Comparison of ENCODE assay signal across 8 cellular contexts in genomic region chr16:75097941-75098897, GRCh38. TPM values are rescaled to one million over a fixed set of nuclear protein-coding genes. Genes with fewer than 3 reads are reported as not detected.
DNase-seq lines count a peak whose midpoint lies in the region; ATAC-seq, FAIRE-seq and TF ChIP-seq lines count a peak whose summit lies in the region.

No MANE protein-coding gene starts in this region.

- peak overlapping the region; percentile 4 for H3K4me3 Mint-ChIP-seq in activated CD4-positive, alpha-beta memory T cell treated with anti-CD3 and anti-CD28 coated beads, Interleukin-2, amount 10 ng/mL, durations not matched to agents 7 days and 5 days

- TF ChIP-seq POLR2A in heart left ventricle (IDR thresholded peaks at IDR 0.05): no peak

- peak in 1 of 5 donors; percentile 64 for DNase-seq in heart left ventricle
- no peak for DNase-seq in Right ventricle myocardium inferior (ENCODE audit: missing footprints)
- peak; percentile 79 for DNase-seq in activated CD4-positive, alpha-beta memory T cell treated with anti-CD3 and anti-CD28 coated beads, Interleukin-2, amount 10 ng/mL, durations not matched to agents 7 days and 5 days
- peak; percentile 59 for DNase-seq in kidney
- DNase-seq in stimulated activated naive CD4-positive, alpha-beta T cell (lab: John Stamatoyannopoulos, UW): peak in 5 of 6 experiments; percentile 9 to 37 (median 20)
- DNase-seq in OCI-M1 (lab: John Stamatoyannopoulos, UW): no peak
- DNase-seq in midbrain (lab: John Stamatoyannopoulos, UW): no peak

- TF ChIP-seq CTCF in heart left ventricle (IDR thresholded peaks at IDR 0.05): no peak
- no peak for TF ChIP-seq CTCF in kidney (IDR thresholded peaks at IDR 0.05; ENCODE audit: borderline replicate concordance, extremely low read depth, insufficient read depth)

- intact Hi-C loops in heart left ventricle (cut with DNase I): loop anchor here in 1 of 10 donors (5.0 kb wide), 1 partner anchor 51 kb away; no protein-coding TSS in a partner anchor
- intact Hi-C loops in Right ventricle myocardium inferior (cut with DNase I): no loop called here
- intact Hi-C loops in kidney (cut with DNase I): no loop called here

- peak overlapping the region in 10 of 12 donors; percentile 7 to 81 (median 62) for H3K27ac ChIP-seq in heart left ventricle
- peak overlapping the region; percentile 20 to 34 for H3K27ac ChIP-seq in kidney (ENCODE audit: low read depth in 2 of 2, low read length in 2 of 2)

- H3K27me3 Mint-ChIP-seq in activated CD4-positive, alpha-beta memory T cell treated with anti-CD3 and anti-CD28 coated beads, Interleukin-2, amount 10 ng/mL, durations not matched to agents 7 days and 5 days: no peaks in the 10 kb centered on the region

- ATAC-seq in heart left ventricle (peak in 3 of 4 donors; percentile 16 to 25 (median 22)), Right ventricle myocardium inferior (no peak), SK-N-SH treated with all-trans-retinoic acid at 6 μM for 48 hours (no peak)

- H3K36me3 ChIP-seq in heart left ventricle: peaks cover 0 to 24% (median 15%) of the 10 kb centered on the region in 9 donors
- H3K36me3 ChIP-seq in kidney (ENCODE audit: control insufficient read depth in 1 of 2, insufficient read depth in 2 of 2, low read length in 2 of 2): peaks cover 0 to 4% of the 10 kb centered on the region in 2 donors

- CTCF ChIA-PET in activated CD4-positive, alpha-beta memory T cell treated with anti-CD3 and anti-CD28 coated beads, Interleukin-2, amount 10 ng/mL, durations not matched to agents 7 days and 5 days (lab: Charles Lee): interaction anchor here (0.9 to 5.6 kb wide), 5 partner anchors 9 to 92 kb away, joined by 3 to 59 read pairs (median 4); no protein-coding TSS in a partner anchor

- H3K9me3 Mint-ChIP-seq in activated CD4-positive, alpha-beta memory T cell treated with anti-CD3 and anti-CD28 coated beads, Interleukin-2, amount 10 ng/mL, durations not matched to agents 7 days and 5 days: no peaks in the 10 kb centered on the region

- POLR2A ChIA-PET in activated CD4-positive, alpha-beta memory T cell treated with anti-CD3 and anti-CD28 coated beads, Interleukin-2, amount 10 ng/mL, durations not matched to agents 7 days and 5 days (lab: Charles Lee): interaction anchor here (0.8 to 6.2 kb wide), 7 partner anchors 9 to 113 kb away, joined by 3 to 71 read pairs (median 6); partner anchors contain the start of genes WDR59 and ZNRF1

- H3K27ac Mint-ChIP-seq in activated CD4-positive, alpha-beta memory T cell treated with anti-CD3 and anti-CD28 coated beads, Interleukin-2, amount 10 ng/mL, durations not matched to agents 7 days and 5 days: peak overlapping the region; percentile 84

- H3K4me3 ChIP-seq in heart left ventricle: no peak overlapping the region
- H3K4me3 ChIP-seq in kidney (ENCODE audit: low read length in 2 of 2): no peak overlapping the region

- peak overlapping the region in 1 of 2 donors; percentile 12 for H3K9ac ChIP-seq in kidney (ENCODE audit: low read length in 2 of 2)

- no peak for FAIRE-seq in kidney (lab: Jason Lieb, UNC)

- H3K4me1 ChIP-seq in heart left ventricle (peaks cover 7 to 40% (median 32%) of the 10 kb centered on the region in 12 donors), kidney (ENCODE audit: control insufficient read depth in 1 of 2, insufficient read depth in 1 of 2, low read depth in 1 of 2, low read length in 2 of 2) (peaks cover 21 to 22% of the 10 kb centered on the region in 2 donors)

- 65 to 77% (median 69%) methylated on average over 15 of the region's 15 CpGs for WGBS in heart left ventricle, 4 donors

- H3K9me3 ChIP-seq in heart left ventricle (no peaks in the 10 kb centered on the region), kidney (ENCODE audit: control insufficient read depth in 1 of 2, low read length in 2 of 2) (no peaks in the 10 kb centered on the region)

- H3K36me3 Mint-ChIP-seq in activated CD4-positive, alpha-beta memory T cell treated with anti-CD3 and anti-CD28 coated beads, Interleukin-2, amount 10 ng/mL, durations not matched to agents 7 days and 5 days (ENCODE audit: low read depth): peaks cover 7% of the 10 kb centered on the region

- no peaks in the 10 kb centered on the region for H3K27me3 ChIP-seq in heart left ventricle

- peaks cover 52% of the 10 kb centered on the region for H3K4me1 Mint-ChIP-seq in activated CD4-positive, alpha-beta memory T cell treated with anti-CD3 and anti-CD28 coated beads, Interleukin-2, amount 10 ng/mL, durations not matched to agents 7 days and 5 days

TF ChIP-seq in SK-N-SH treated with all-trans-retinoic acid at 6 μM for 48 hours, 23 proteins besides CTCF, POLR2A, EP300 and RAD21 (continues in another document):
- TF ChIP-seq ZNF8 (CRISPR knock-in tag; IDR thresholded peaks at IDR 0.05): no peak
- no peak for TF ChIP-seq OSR1 (CRISPR knock-in tag; IDR thresholded peaks at IDR 0.05)
- TF ChIP-seq ZFP3 (CRISPR knock-in tag; IDR thresholded peaks at IDR 0.05): no peak
- TF ChIP-seq CSRNP3 (CRISPR knock-in tag; IDR thresholded peaks at IDR 0.05): no peak
- no peak for TF ChIP-seq ZFP30 (CRISPR knock-in tag; IDR thresholded peaks at IDR 0.05)
- TF ChIP-seq PATZ1 (CRISPR knock-in tag; IDR thresholded peaks at IDR 0.05; ENCODE audit: borderline replicate concordance): no peak
- no peak for TF ChIP-seq SNAI2 (CRISPR knock-in tag; IDR thresholded peaks at IDR 0.05)
- TF ChIP-seq ARNTL (CRISPR knock-in tag; IDR thresholded peaks at IDR 0.05; ENCODE audit: borderline replicate concordance, low read depth): no peak
- no peak for TF ChIP-seq ZNF565 (CRISPR knock-in tag; conservative IDR thresholded peaks at IDR 0.05; ENCODE audit: low read depth)
- TF ChIP-seq BACH2 (CRISPR knock-in tag; IDR thresholded peaks at IDR 0.05; ENCODE audit: borderline replicate concordance): no peak
- no peak for TF ChIP-seq TOX (CRISPR knock-in tag; IDR thresholded peaks at IDR 0.05; ENCODE audit: borderline replicate concordance)
- TF ChIP-seq POU6F1 (CRISPR knock-in tag; IDR thresholded peaks at IDR 0.05; ENCODE audit: borderline replicate concordance, low read depth): no peak
- TF ChIP-seq ISL1 (CRISPR knock-in tag; IDR thresholded peaks at IDR 0.05): no peak
- TF ChIP-seq CSDC2 (CRISPR knock-in tag; IDR thresholded peaks at IDR 0.05): no peak
- TF ChIP-seq PPARA (CRISPR knock-in tag; IDR thresholded peaks at IDR 0.05; ENCODE audit: borderline replicate concordance): no peak
- TF ChIP-seq TCF4 (CRISPR knock-in tag; IDR thresholded peaks at IDR 0.05; ENCODE audit: borderline replicate concordance): no peak

RNA-seq across cellular contexts. Expression of gene LDHD, which starts 18.4 kb away (rescaled TPM):
- 100 to 1,000 TPM in 3 of 9 donors, 10 to 100 TPM in 6; 56.4 to 185 (median 90.6) TPM for total RNA-seq in heart left ventricle
- polyA plus RNA-seq in heart left ventricle: 100 to 1,000 TPM in 1 of 2 donors, 10 to 100 TPM in 1; 49.0 to 104 TPM
- total RNA-seq in Right ventricle myocardium inferior: 71.8 TPM
- under 1 TPM; 0.18 to 0.28 TPM for total RNA-seq in activated CD4-positive, alpha-beta memory T cell treated with anti-CD3 and anti-CD28 coated beads, Interleukin-2, amount 10 ng/mL, durations not matched to agents 7 days and 5 days
- 14.7 TPM for total RNA-seq in kidney
- polyA plus RNA-seq in kidney (ENCODE audit: insufficient read depth, low read depth, low replicate concordance): 73.3 TPM

RNA-seq across cellular contexts. Expression of gene ZFP1, which starts 50.1 kb away (rescaled TPM):
- total RNA-seq in heart left ventricle (10 to 100 TPM in 1 of 9 donors, 1 to 10 TPM in 8; 3.8 to 10.7 (median 6.2) TPM), Right ventricle myocardium inferior (5.8 TPM), kidney (9.2 TPM)
- polyA plus RNA-seq in heart left ventricle (1 to 10 TPM; 3.1 to 5.5 TPM), kidney (ENCODE audit: insufficient read depth, low read depth, low replicate concordance) (4.6 TPM)
- total RNA-seq in activated CD4-positive, alpha-beta memory T cell treated with anti-CD3 and anti-CD28 coated beads, Interleukin-2, amount 10 ng/mL, durations not matched to agents 7 days and 5 days: 10 to 100 TPM; 10.8 to 13.3 TPM

Comparison
In these comparisons a context has a peak if more than half of its experiments do, and no peak if none do; other contexts are left out.
1. ATAC-seq: peak in heart left ventricle (3 of 4); none in Right ventricle myocardium inferior (single experiment) and SK-N-SH treated with all-trans-retinoic acid at 6 μM for 48 hours (single experiment).
2. DNase-seq: peak in activated CD4-positive, alpha-beta memory T cell treated with anti-CD3 and anti-CD28 coated beads, Interleukin-2, amount 10 ng/mL, durations not matched to agents 7 days and 5 days (single experiment), kidney (single experiment) and stimulated activated naive CD4-positive, alpha-beta T cell (5 of 6); none in Right ventricle myocardium inferior (single experiment), OCI-M1 (single experiment) and midbrain (single experiment).
3. RNA of gene LDHD, which starts 18.4 kb away (total RNA-seq): 56.4 to 185 TPM in heart left ventricle, 71.8 TPM in Right ventricle myocardium inferior (single experiment) and 14.7 TPM in kidney (single experiment); 0.18 to 0.28 TPM in activated CD4-positive, alpha-beta memory T cell treated with anti-CD3 and anti-CD28 coated beads, Interleukin-2, amount 10 ng/mL, durations not matched to agents 7 days and 5 days; every median in the first group is over 10 times any median in the second.